In the genomic region with DNA sequence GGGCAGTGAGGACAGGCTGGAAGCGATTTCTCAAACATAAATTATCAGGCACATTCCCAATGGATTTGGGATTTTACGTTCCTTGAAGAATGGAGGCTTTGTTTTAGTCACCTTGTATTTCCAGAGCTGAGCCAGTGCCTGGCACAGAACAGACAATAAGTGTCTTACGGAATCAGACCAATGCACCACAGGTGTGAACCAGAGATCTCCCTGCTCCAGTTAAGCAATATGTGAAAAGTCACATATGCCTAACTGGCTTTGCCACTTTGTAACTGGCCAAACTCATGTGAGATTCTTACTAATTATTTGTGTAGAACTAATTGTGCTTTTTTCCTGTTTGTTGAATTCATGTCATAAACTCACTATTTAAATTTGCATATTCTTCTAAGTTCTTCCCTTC, we compare ENCODE assay signal across 6 cellular contexts.
"Had no signal": no experiment of that assay in that cellular context is flagged by ENCODE, and none has a peak within 500 bp of the region (broad histone marks: within the 10 kb centered on the region; RNA-seq: fewer than 3 reads in every experiment).

No MANE protein-coding gene starts in this region.

- H3K36me3 Mint-ChIP-seq: IgD-negative memory B cell had no signal

- H3K4me3 ChIP-seq: HAP-1 had no signal

- H3K36me3 ChIP-seq: HAP-1 had no signal

- DNase-seq: GOT3, H7, HFFc6, KBM-7 had no signal

- H3K27me3 Mint-ChIP-seq: IgD-negative memory B cell had no signal

- H3K9me3 ChIP-seq: HAP-1 had no signal

- H3K9me3 Mint-ChIP-seq: IgD-negative memory B cell had no signal

- H3K27ac Mint-ChIP-seq: HFFc6, IgD-negative memory B cell had no signal

- H3K4me1 Mint-ChIP-seq: IgD-negative memory B cell had no signal

- H3K4me3 Mint-ChIP-seq: HFFc6, IgD-negative memory B cell had no signal
